Comparison of ENCODE assay signal across 31 cellular contexts in genomic region chr7:66193146-66193725, GRCh38.
"Had no signal": no experiment of that assay in that cellular context is flagged by ENCODE, and none has a peak within 500 bp of the region (broad histone marks: within the 10 kb centered on the region; RNA-seq: fewer than 3 reads in every experiment).

No MANE protein-coding gene starts in this region.

- H3K36me3 ChIP-seq: adrenal gland, brain microvascular endothelial cell, breast epithelium had no signal

- ATAC-seq: activated CD8-positive, alpha-beta T cell treated with anti-CD3 and anti-CD28 coated beads for 36 hours; activated naive CD4-positive, alpha-beta T cell treated with anti-CD3 and anti-CD28 coated beads, Interleukin-2, amount 50 U/mL, for 72 hours; body of pancreas had no signal

- H3K36me3 Mint-ChIP-seq: activated CD4-positive, alpha-beta memory T cell treated with anti-CD3 and anti-CD28 coated beads for 36 hours; activated naive CD4-positive, alpha-beta T cell treated with anti-CD3 and anti-CD28 coated beads, Interleukin-2, amount 50 U/mL, for 72 hours; activated naive CD8-positive, alpha-beta T cell treated with anti-CD3 and anti-CD28 coated beads for 36 hours had no signal

- H3K4me3 ChIP-seq: adrenal gland, body of pancreas, breast epithelium had no signal

- H3K27me3 ChIP-seq: adrenal gland, body of pancreas, brain microvascular endothelial cell, breast epithelium had no signal

- H3K4me3 Mint-ChIP-seq: activated B cell treated with CpG ODN at 0.5 μM for 24 hours; activated CD4-positive, alpha-beta memory T cell treated with anti-CD3 and anti-CD28 coated beads for 36 hours; activated CD4-positive, alpha-beta T cell treated with anti-CD3 and anti-CD28 coated beads, Interleukin-2, amount 10 ng/mL, durations not matched to agents 24 days and 14 days; activated CD8-positive, alpha-beta T cell treated with anti-CD3 and anti-CD28 coated beads for 36 hours; activated naive CD4-positive, alpha-beta T cell treated with anti-CD3 and anti-CD28 coated beads for 36 hours; activated naive CD8-positive, alpha-beta T cell treated with anti-CD3 and anti-CD28 coated beads for 36 hours; T-helper 1 cell treated with Interleukin-12 subunit alpha and Interleukin-12 subunit beta and Interleukin-4 antibody, amounts not matched to agents 30 μg/mL and 1 μg/mL, for 36 hours; T-helper 2 cell treated with Interferon-gamma antibody and Interleukin-4, amounts not matched to agents 5 μg/mL and 100 μg/mL, for 36 hours had no signal

- H3K4me1 Mint-ChIP-seq: activated CD4-positive, alpha-beta T cell treated with anti-CD3 and anti-CD28 coated beads, Interleukin-2, amount 10 ng/mL, durations not matched to agents 24 days and 14 days; activated naive CD8-positive, alpha-beta T cell treated with anti-CD3 and anti-CD28 coated beads for 36 hours had no signal

- H3K9me3 ChIP-seq: adrenal gland, body of pancreas, breast epithelium had no signal

- H3K27ac Mint-ChIP-seq: activated B cell treated with CpG ODN at 0.5 μM for 24 hours; activated CD4-positive, alpha-beta memory T cell treated with anti-CD3 and anti-CD28 coated beads for 36 hours; activated CD4-positive, alpha-beta T cell treated with anti-CD3 and anti-CD28 coated beads, Interleukin-2, amount 10 ng/mL, durations not matched to agents 24 days and 14 days; activated CD8-positive, alpha-beta T cell treated with anti-CD3 and anti-CD28 coated beads for 36 hours; activated naive CD4-positive, alpha-beta T cell treated with anti-CD3 and anti-CD28 coated beads for 36 hours; activated naive CD4-positive, alpha-beta T cell treated with anti-CD3 and anti-CD28 coated beads, Interleukin-2, amount 50 U/mL, for 72 hours; activated naive CD8-positive, alpha-beta T cell treated with anti-CD3 and anti-CD28 coated beads for 36 hours; T-helper 1 cell treated with Interleukin-12 subunit alpha and Interleukin-12 subunit beta and Interleukin-4 antibody, amounts not matched to agents 30 μg/mL and 1 μg/mL, for 36 hours; T-helper 2 cell treated with Interferon-gamma antibody and Interleukin-4, amounts not matched to agents 5 μg/mL and 100 μg/mL, for 36 hours had no signal

- H3K4me1 ChIP-seq: adrenal gland, breast epithelium had no signal

- H3K27me3 Mint-ChIP-seq: activated B cell treated with CpG ODN at 0.5 μM for 24 hours; activated CD4-positive, alpha-beta T cell treated with anti-CD3 and anti-CD28 coated beads, Interleukin-2, amount 10 ng/mL, durations not matched to agents 24 days and 14 days; activated CD8-positive, alpha-beta T cell treated with anti-CD3 and anti-CD28 coated beads for 36 hours; activated naive CD8-positive, alpha-beta T cell treated with anti-CD3 and anti-CD28 coated beads for 36 hours had no signal

- H3K9me3 Mint-ChIP-seq: activated B cell treated with CpG ODN at 0.5 μM for 24 hours; activated CD4-positive, alpha-beta memory T cell treated with anti-CD3 and anti-CD28 coated beads for 36 hours; activated CD4-positive, alpha-beta T cell treated with anti-CD3 and anti-CD28 coated beads, Interleukin-2, amount 10 ng/mL, durations not matched to agents 24 days and 14 days; activated CD8-positive, alpha-beta T cell treated with anti-CD3 and anti-CD28 coated beads for 36 hours; activated naive CD4-positive, alpha-beta T cell treated with anti-CD3 and anti-CD28 coated beads for 36 hours; activated naive CD4-positive, alpha-beta T cell treated with anti-CD3 and anti-CD28 coated beads, Interleukin-2, amount 50 U/mL, for 72 hours; activated naive CD8-positive, alpha-beta T cell treated with anti-CD3 and anti-CD28 coated beads for 36 hours; T-helper 1 cell treated with Interleukin-12 subunit alpha and Interleukin-12 subunit beta and Interleukin-4 antibody, amounts not matched to agents 30 μg/mL and 1 μg/mL, for 36 hours; T-helper 2 cell treated with Interferon-gamma antibody and Interleukin-4, amounts not matched to agents 5 μg/mL and 100 μg/mL, for 36 hours had no signal

- DNase-seq: activated B cell treated with CpG ODN at 0.5 μM for 24 hours; activated CD4-positive, alpha-beta memory T cell treated with anti-CD3 and anti-CD28 coated beads for 36 hours; activated CD4-positive, alpha-beta T cell treated with anti-CD3 and anti-CD28 coated beads for 4 hours; activated CD4-positive, alpha-beta T cell treated with anti-CD3 and anti-CD28 coated beads, Interleukin-2, amount 10 ng/mL, durations not matched to agents 24 days and 14 days; activated CD4-positive, alpha-beta T cell treated with anti-CD3 and anti-CD28 coated beads, Interleukin-2, amount 50 U/mL, for 1 hour; activated CD4-positive, alpha-beta T cell treated with anti-CD3 and anti-CD28 coated beads, Interleukin-2, amount 50 U/mL, for 4 hours; activated CD4-positive, CD25-positive, alpha-beta regulatory T cell treated with anti-CD3 and anti-CD28 coated beads, Interleukin-2, amount 50 U/mL, for 72 hours; activated CD8-positive, alpha-beta memory T cell treated with anti-CD3 and anti-CD28 coated beads, Interleukin-2, amount 50 U/mL, for 4 hours; activated CD8-positive, alpha-beta T cell treated with anti-CD3 and anti-CD28 coated beads for 36 hours; activated effector memory CD4-positive, alpha-beta T cell treated with anti-CD3 and anti-CD28 coated beads, Interleukin-2, amount 50 U/mL, for 16 hours; activated gamma-delta T cell treated with Interleukin-2 at 50 U/mL for 16 hours; activated naive CD4-positive, alpha-beta T cell; activated naive CD4-positive, alpha-beta T cell treated with anti-CD3 and anti-CD28 coated beads for 36 hours; activated naive CD4-positive, alpha-beta T cell treated with anti-CD3 and anti-CD28 coated beads, Interleukin-2, amount 50 U/mL, for 16 hours; activated naive CD8-positive, alpha-beta T cell treated with anti-CD3 and anti-CD28 coated beads for 36 hours; activated T-cell treated with anti-CD3 and anti-CD28 coated beads for 4 hours; activated T-cell treated with anti-CD3 and anti-CD28 coated beads, Interleukin-2, amount 50 U/mL, for 1 hour; activated T-cell treated with anti-CD3 and anti-CD28 coated beads, Interleukin-2, amount 50 U/mL, for 48 hours; amniotic stem cell; body of pancreas; brain microvascular endothelial cell; central memory CD4-positive, alpha-beta T cell; T-helper 1 cell; T-helper 2 cell; T-helper 9 cell had no signal

- H3K27ac ChIP-seq: adrenal gland, body of pancreas, brain microvascular endothelial cell, breast epithelium, VCaP had no signal
